Comparison of ENCODE assay signal across 8 cellular contexts in the genomic region with DNA sequence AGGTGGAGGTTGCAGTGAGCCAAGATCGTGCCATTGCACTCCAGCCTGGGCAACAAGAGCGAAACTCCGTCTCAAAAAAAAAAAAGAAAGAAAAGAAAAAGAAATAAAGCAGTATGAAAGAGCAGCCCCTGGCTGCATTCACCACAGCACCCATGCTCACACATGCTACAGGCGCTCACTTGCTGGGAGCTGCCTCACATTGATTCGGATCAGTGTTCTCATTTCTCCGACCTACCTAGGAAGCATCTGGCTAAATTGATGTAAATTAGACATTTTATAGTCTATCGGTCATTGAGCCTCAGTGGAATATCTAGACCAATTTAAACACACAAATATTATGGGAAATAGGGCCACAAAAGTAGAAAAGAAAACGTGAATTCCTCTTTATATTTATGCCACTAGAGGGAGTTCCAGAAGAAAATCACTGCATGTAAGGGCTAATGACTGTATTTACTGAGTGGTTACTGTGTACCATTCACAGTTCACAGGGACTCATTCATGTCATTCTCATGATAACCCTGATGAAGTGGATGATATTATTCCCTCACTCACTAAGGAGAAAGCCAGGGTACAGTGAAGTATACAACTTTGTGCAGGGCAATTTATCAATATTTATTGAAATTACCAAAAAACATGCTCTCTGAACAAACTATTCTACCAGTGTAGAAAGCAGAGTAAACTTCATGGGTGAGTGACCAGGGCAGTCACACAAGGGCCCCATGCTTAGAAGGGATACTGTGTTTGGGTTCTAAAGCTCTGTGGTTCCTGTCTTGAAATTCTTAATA. TPM values are rescaled to one million over a fixed set of nuclear protein-coding genes. Genes with fewer than 3 reads are reported as not detected.
DNase-seq lines count a peak whose midpoint lies in the region; ATAC-seq and TF ChIP-seq lines count a peak whose summit lies in the region.

No MANE protein-coding gene starts in this region.

- POLR2A ChIA-PET in T-cell (lab: Charles Lee), result no interaction called here

- H3K4me3 Mint-ChIP-seq in glutamatergic neuron (ENCODE audit: unreplicated experiment) (no peak overlapping the region), T-cell (no peak overlapping the region)

- H3K27me3 Mint-ChIP-seq in glutamatergic neuron (ENCODE audit: unreplicated experiment), result no peaks in the 10 kb centered on the region
- H3K27me3 Mint-ChIP-seq in T-cell, result peaks cover 12 to 16% of the 10 kb centered on the region in 2 donors

- intact Hi-C loops in vagina (cut with DNase I), result no loop called here

- CTCF ChIA-PET in T-cell (lab: Charles Lee), result interaction anchor here (0.7 to 2.9 kb wide), 4 partner anchors 10 to 313 kb away, joined by 3 to 23 read pairs (median 12); no protein-coding TSS in a partner anchor

- no peak for TF ChIP-seq EP300 in Ishikawa (IDR thresholded peaks at IDR 0.05; ENCODE audit: borderline replicate concordance)

- no peaks in the 10 kb centered on the region for H3K4me1 ChIP-seq in vagina

- H3K36me3 Mint-ChIP-seq in glutamatergic neuron (ENCODE audit: unreplicated experiment) (no peaks in the 10 kb centered on the region), T-cell (no peaks in the 10 kb centered on the region)

- peaks cover 3% of the 10 kb centered on the region for H3K9me3 Mint-ChIP-seq in glutamatergic neuron (ENCODE audit: unreplicated experiment)
- H3K9me3 Mint-ChIP-seq in T-cell, result no peaks in the 10 kb centered on the region

- H3K4me1 Mint-ChIP-seq in glutamatergic neuron (ENCODE audit: low read depth, unreplicated experiment) (no peaks in the 10 kb centered on the region), T-cell (peaks cover 10 to 17% (median 13%) of the 10 kb centered on the region in 3 donors)

- no peaks in the 10 kb centered on the region for H3K9me3 ChIP-seq in vagina

- no peak for TF ChIP-seq POLR2A in vagina (IDR thresholded peaks at IDR 0.05)

- no peak overlapping the region for H3K27ac ChIP-seq in vagina

- H3K4me3 ChIP-seq in vagina, result no peak overlapping the region

- H3K27ac Mint-ChIP-seq in glutamatergic neuron (ENCODE audit: unreplicated experiment) (no peak overlapping the region), T-cell (no peak overlapping the region)

- DNase-seq in DMS 273 treated with DMSO at 0.1 percent for 48 hours (lab: John Stamatoyannopoulos, UW), result peak; percentile 11
- DNase-seq in SW480 (ENCODE audit: low spot score), result peak; percentile 47
- DNase-seq in glutamatergic neuron, result no peak
- DNase-seq in vagina (ENCODE audit: extremely low spot score in 2 of 2), result no peak
- no peak for DNase-seq in T-cell
- no peak for DNase-seq in activated naive CD4-positive, alpha-beta T cell (lab: John Stamatoyannopoulos, UW)

- peak; percentile 82 for TF ChIP-seq CTCF in glutamatergic neuron (IDR thresholded peaks at IDR 0.05; ENCODE audit: partially characterized antibody, unreplicated experiment)
- TF ChIP-seq CTCF in vagina (IDR thresholded peaks at IDR 0.05), result peak; percentile 17 to 46 (median 40)

- no peaks in the 10 kb centered on the region for H3K36me3 ChIP-seq in vagina

- 0 out of 2 replicates have a peak, but pooled peaks have one; percentile 9 for TF ChIP-seq RAD21 in Ishikawa (IDR thresholded peaks at IDR 0.05; ENCODE audit: low read depth)

- ATAC-seq in GM18873 (IDR thresholded peaks at IDR 0.05; ENCODE audit: low FRiP score, unreplicated experiment) (no peak), T-cell (replicated peaks in 1 of 4) (no peak)

- H3K27me3 ChIP-seq in vagina, result no peaks in the 10 kb centered on the region

TF ChIP-seq in Ishikawa, 13 proteins besides CTCF, POLR2A, EP300 and RAD21:
- no peak for TF ChIP-seq EGR1 (IDR thresholded peaks at IDR 0.05)
- TF ChIP-seq, protein P1, sequence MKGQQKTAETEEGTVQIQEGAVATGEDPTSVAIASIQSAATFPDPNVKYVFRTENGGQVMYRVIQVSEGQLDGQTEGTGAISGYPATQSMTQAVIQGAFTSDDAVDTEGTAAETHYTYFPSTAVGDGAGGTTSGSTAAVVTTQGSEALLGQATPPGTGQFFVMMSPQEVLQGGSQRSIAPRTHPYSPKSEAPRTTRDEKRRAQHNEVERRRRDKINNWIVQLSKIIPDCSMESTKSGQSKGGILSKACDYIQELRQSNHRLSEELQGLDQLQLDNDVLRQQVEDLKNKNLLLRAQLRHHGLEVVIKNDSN (IDR thresholded peaks at IDR 0.05), result no peak
- TF ChIP-seq CEBPB (IDR thresholded peaks at IDR 0.05), result no peak
- TF ChIP-seq, protein P2, sequence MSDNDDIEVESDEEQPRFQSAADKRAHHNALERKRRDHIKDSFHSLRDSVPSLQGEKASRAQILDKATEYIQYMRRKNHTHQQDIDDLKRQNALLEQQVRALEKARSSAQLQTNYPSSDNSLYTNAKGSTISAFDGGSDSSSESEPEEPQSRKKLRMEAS (IDR thresholded peaks at IDR 0.05), result no peak
- TF ChIP-seq FOXM1 (IDR thresholded peaks at IDR 0.05; ENCODE audit: borderline replicate concordance, low read depth), result no peak
- TF ChIP-seq ZBTB7A (IDR thresholded peaks at IDR 0.05; ENCODE audit: low read depth), result no peak
- no peak for TF ChIP-seq TCF12 (IDR thresholded peaks at IDR 0.05; ENCODE audit: low read depth)
- TF ChIP-seq, protein P3, sequence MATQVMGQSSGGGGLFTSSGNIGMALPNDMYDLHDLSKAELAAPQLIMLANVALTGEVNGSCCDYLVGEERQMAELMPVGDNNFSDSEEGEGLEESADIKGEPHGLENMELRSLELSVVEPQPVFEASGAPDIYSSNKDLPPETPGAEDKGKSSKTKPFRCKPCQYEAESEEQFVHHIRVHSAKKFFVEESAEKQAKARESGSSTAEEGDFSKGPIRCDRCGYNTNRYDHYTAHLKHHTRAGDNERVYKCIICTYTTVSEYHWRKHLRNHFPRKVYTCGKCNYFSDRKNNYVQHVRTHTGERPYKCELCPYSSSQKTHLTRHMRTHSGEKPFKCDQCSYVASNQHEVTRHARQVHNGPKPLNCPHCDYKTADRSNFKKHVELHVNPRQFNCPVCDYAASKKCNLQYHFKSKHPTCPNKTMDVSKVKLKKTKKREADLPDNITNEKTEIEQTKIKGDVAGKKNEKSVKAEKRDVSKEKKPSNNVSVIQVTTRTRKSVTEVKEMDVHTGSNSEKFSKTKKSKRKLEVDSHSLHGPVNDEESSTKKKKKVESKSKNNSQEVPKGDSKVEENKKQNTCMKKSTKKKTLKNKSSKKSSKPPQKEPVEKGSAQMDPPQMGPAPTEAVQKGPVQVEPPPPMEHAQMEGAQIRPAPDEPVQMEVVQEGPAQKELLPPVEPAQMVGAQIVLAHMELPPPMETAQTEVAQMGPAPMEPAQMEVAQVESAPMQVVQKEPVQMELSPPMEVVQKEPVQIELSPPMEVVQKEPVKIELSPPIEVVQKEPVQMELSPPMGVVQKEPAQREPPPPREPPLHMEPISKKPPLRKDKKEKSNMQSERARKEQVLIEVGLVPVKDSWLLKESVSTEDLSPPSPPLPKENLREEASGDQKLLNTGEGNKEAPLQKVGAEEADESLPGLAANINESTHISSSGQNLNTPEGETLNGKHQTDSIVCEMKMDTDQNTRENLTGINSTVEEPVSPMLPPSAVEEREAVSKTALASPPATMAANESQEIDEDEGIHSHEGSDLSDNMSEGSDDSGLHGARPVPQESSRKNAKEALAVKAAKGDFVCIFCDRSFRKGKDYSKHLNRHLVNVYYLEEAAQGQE (IDR thresholded peaks at IDR 0.05; ENCODE audit: low read depth), result no peak
- no peak for TF ChIP-seq CREB1 (IDR thresholded peaks at IDR 0.05; ENCODE audit: low read depth)
- no peak for TF ChIP-seq YY1 (IDR thresholded peaks at IDR 0.05; ENCODE audit: low read depth)
- TF ChIP-seq TEAD4 (IDR thresholded peaks at IDR 0.05), result no peak

RNA-seq across cellular contexts. Expression of a gene that starts 5.3 kb away (rescaled TPM):
- total RNA-seq in glutamatergic neuron (ENCODE audit: unreplicated experiment) (not detected), vagina (not detected), T-cell (not detected)

RNA-seq across cellular contexts. Expression of a gene that starts 18.6 kb away (rescaled TPM):
- total RNA-seq in glutamatergic neuron (ENCODE audit: unreplicated experiment), result 158 TPM
- total RNA-seq in vagina, result 58.4 TPM
- total RNA-seq in T-cell, result 10 to 100 TPM; 48.0 to 82.7 (median 74.8) TPM

RNA-seq across cellular contexts. Expression of a gene that starts 29.3 kb away (rescaled TPM):
- total RNA-seq in glutamatergic neuron (ENCODE audit: unreplicated experiment) (not detected), vagina (3.7 TPM), T-cell (1 to 10 TPM in 1 of 5 donors, not detected in 4; 1.0 TPM)

Comparison
In these comparisons a context has a peak if more than half of its experiments do, and no peak if none do; other contexts are left out.
1. DNase-seq: peak in DMS 273 treated with DMSO at 0.1 percent for 48 hours (single experiment) and SW480 (single experiment); none in glutamatergic neuron (single experiment), vagina (0 of 2), T-cell (0 of 34) and activated naive CD4-positive, alpha-beta T cell (0 of 4).